Comparison of ENCODE assay signal across 1 cellular context in the genomic region with DNA sequence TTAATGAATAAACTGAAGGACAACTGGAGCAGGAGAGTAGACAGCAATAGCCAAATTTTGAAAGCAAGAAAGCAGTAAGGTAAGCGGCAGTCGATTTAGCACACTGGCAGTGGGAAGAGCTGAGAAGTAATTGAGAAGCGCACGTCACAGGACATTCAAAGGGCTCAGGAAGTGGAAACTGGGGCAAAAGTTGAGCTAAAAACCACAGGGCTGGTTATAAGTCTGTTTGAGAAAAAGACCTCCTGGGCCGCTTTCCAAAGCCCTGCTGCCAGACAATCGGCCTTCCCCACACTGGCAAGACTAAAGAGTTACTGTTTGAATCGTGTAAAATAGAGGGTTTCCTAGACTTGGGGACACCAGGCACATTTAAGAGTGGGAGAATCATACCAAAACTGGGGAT.
TF ChIP-seq lines count a peak whose summit lies in the region.

No MANE protein-coding gene starts in this region.

TF ChIP-seq in GM23338, 12 proteins besides CTCF, POLR2A, EP300 and RAD21 (continued from another document):
- TF ChIP-seq, protein P1, sequence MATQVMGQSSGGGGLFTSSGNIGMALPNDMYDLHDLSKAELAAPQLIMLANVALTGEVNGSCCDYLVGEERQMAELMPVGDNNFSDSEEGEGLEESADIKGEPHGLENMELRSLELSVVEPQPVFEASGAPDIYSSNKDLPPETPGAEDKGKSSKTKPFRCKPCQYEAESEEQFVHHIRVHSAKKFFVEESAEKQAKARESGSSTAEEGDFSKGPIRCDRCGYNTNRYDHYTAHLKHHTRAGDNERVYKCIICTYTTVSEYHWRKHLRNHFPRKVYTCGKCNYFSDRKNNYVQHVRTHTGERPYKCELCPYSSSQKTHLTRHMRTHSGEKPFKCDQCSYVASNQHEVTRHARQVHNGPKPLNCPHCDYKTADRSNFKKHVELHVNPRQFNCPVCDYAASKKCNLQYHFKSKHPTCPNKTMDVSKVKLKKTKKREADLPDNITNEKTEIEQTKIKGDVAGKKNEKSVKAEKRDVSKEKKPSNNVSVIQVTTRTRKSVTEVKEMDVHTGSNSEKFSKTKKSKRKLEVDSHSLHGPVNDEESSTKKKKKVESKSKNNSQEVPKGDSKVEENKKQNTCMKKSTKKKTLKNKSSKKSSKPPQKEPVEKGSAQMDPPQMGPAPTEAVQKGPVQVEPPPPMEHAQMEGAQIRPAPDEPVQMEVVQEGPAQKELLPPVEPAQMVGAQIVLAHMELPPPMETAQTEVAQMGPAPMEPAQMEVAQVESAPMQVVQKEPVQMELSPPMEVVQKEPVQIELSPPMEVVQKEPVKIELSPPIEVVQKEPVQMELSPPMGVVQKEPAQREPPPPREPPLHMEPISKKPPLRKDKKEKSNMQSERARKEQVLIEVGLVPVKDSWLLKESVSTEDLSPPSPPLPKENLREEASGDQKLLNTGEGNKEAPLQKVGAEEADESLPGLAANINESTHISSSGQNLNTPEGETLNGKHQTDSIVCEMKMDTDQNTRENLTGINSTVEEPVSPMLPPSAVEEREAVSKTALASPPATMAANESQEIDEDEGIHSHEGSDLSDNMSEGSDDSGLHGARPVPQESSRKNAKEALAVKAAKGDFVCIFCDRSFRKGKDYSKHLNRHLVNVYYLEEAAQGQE (IDR thresholded peaks at IDR 0.05; ENCODE audit: unreplicated experiment): no peak
- TF ChIP-seq EZH2phosphoT487 (IDR thresholded peaks at IDR 0.05; ENCODE audit: unreplicated experiment): no peak
- TF ChIP-seq NANOG (IDR thresholded peaks at IDR 0.05; ENCODE audit: borderline replicate concordance): no peak
